In the genomic region with DNA sequence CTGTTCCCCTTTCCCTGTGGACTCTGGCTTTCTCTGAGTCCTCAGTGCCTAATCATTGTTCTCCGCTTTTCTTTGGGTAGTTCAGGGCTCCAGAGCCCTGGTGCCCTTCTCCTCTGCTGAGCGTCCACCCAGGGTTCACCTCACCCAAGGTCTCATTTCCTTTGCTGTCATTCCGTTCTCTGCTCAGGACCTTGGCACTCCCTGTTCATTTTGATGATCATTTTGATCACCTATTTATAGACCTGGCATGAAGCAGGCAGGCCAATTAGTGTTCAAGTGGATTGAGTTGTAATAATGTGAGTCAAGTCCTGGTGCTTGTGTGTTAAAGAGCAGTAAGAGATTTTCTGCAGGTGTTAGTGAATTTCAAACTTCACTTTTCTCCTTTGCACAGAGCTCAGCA, we compare ENCODE assay signal across 9 cellular contexts. TPM values are rescaled to one million over a fixed set of nuclear protein-coding genes. Genes with fewer than 3 reads are reported as not detected.
DNase-seq lines count a peak whose midpoint lies in the region; ATAC-seq and TF ChIP-seq lines count a peak whose summit lies in the region.
"Had no signal": no experiment of that assay in that cellular context is flagged by ENCODE, and none has a peak within 500 bp of the region (broad histone marks: within the 10 kb centered on the region; RNA-seq: fewer than 3 reads in every experiment).

No MANE protein-coding gene starts in this region.

- H3K4me1 Mint-ChIP-seq in HFFc6 (ENCODE audit: low read depth), result peaks cover 9% of the 10 kb centered on the region
- H3K4me1 Mint-ChIP-seq in activated B cell treated with CpG ODN at 0.5 μM for 24 hours, result peaks cover 75% of the 10 kb centered on the region

- H3K4me1 ChIP-seq in hepatocyte (ENCODE audit: insufficient read depth) (peaks cover 37% of the 10 kb centered on the region), stomach (peaks cover 21 to 78% (median 56%) of the 10 kb centered on the region in 4 donors)

- H3K27ac Mint-ChIP-seq in HFFc6 (peak overlapping the region; percentile 90), activated B cell treated with CpG ODN at 0.5 μM for 24 hours (peak overlapping the region; percentile 85)
- H3K27ac Mint-ChIP-seq: dendritic cell treated with granulocyte-macrophage colony-stimulating factor and Interleukin-4, amounts not matched to agents 40 ng/mL and 50 ng/mL, for 4 days; stimulated activated naive CD8-positive, alpha-beta T cell treated with anti-CD3 and anti-CD28 coated beads, Interleukin-15, Interleukin-2, amounts not matched to agents 100 ng/mL and 50 ng/mL, for 24 hours had no signal

- H3K4me3 Mint-ChIP-seq in HFFc6 (peak overlapping the region; percentile 92), activated B cell treated with CpG ODN at 0.5 μM for 24 hours (peak overlapping the region; percentile 83)
- H3K4me3 Mint-ChIP-seq: dendritic cell treated with granulocyte-macrophage colony-stimulating factor and Interleukin-4, amounts not matched to agents 40 ng/mL and 50 ng/mL, for 4 days; stimulated activated naive CD8-positive, alpha-beta T cell treated with anti-CD3 and anti-CD28 coated beads, Interleukin-15, Interleukin-2, amounts not matched to agents 100 ng/mL and 50 ng/mL, for 24 hours had no signal

- intact Hi-C loops in activated B cell treated with CpG ODN at 0.5 μM for 24 hours (cut with micrococcal nuclease), result no loop called here
- intact Hi-C loops in stomach (cut with DNase I; ENCODE audit: low total_unique reads), result loop anchor here (10.0 kb wide), 1 partner anchor 68 kb away; no protein-coding TSS in a partner anchor

- no peaks in the 10 kb centered on the region for H3K27me3 ChIP-seq in hepatocyte
- peaks cover 0 to 3% (median 0%) of the 10 kb centered on the region in 3 donors for H3K27me3 ChIP-seq in stomach

- H3K4me3 ChIP-seq in hepatocyte, result no peak overlapping the region
- H3K4me3 ChIP-seq in stomach, result peak overlapping the region in 2 of 4 donors; percentile 5 to 92

- no peaks in the 10 kb centered on the region for H3K9me2 ChIP-seq in hepatocyte (replicated peaks; ENCODE audit: insufficient read depth)

- TF ChIP-seq EP300 in stomach (IDR thresholded peaks at IDR 0.05), result no peak

- no peak for ATAC-seq in activated B cell treated with CpG ODN at 0.5 μM for 24 hours (ENCODE audit: low read depth)

- H3K36me3 ChIP-seq in hepatocyte (replicated peaks; ENCODE audit: insufficient read depth, low read depth), result no peaks in the 10 kb centered on the region
- H3K36me3 ChIP-seq in stomach, result no peaks in the 10 kb centered on the region

- TF ChIP-seq CTCF in HFFc6 (IDR thresholded peaks at IDR 0.05), result no peak
- TF ChIP-seq CTCF in activated B cell treated with CpG ODN at 0.5 μM for 24 hours (IDR thresholded peaks at IDR 0.05), result no peak
- no peak for TF ChIP-seq CTCF in hepatocyte (IDR thresholded peaks at IDR 0.05; ENCODE audit: poor library complexity)
- no peak for TF ChIP-seq CTCF in stomach (IDR thresholded peaks at IDR 0.05)

- peak overlapping the region; percentile 94 for H3K4me2 ChIP-seq in hepatocyte

- H3K9me3 ChIP-seq in hepatocyte (ENCODE audit: low read depth), result no peaks in the 10 kb centered on the region
- no peaks in the 10 kb centered on the region for H3K9me3 ChIP-seq in stomach

- CTCF ChIA-PET in activated B cell treated with CpG ODN at 0.5 μM for 24 hours (lab: Charles Lee), result interaction anchor here (1.2 to 1.6 kb wide), 2 partner anchors 38 to 62 kb away, joined by 3 to 6 read pairs; no protein-coding TSS in a partner anchor

- H3K36me3 Mint-ChIP-seq in HFFc6 (ENCODE audit: low read depth) (peaks cover 53% of the 10 kb centered on the region), activated B cell treated with CpG ODN at 0.5 μM for 24 hours (ENCODE audit: low read depth) (peaks cover 6% of the 10 kb centered on the region)

- no peak for DNase-seq in HFFc6
- DNase-seq in activated B cell treated with CpG ODN at 0.5 μM for 24 hours, result no peak
- no peak for DNase-seq in hepatocyte (ENCODE audit: low spot score)
- DNase-seq in stomach, result no peak
- DNase-seq in D341Med (ENCODE audit: low spot score), result no peak
- no peak for DNase-seq in glomerular visceral epithelial cell (ENCODE audit: extremely low spot score)
- no peak for DNase-seq in anterior cingulate cortex (lab: John Stamatoyannopoulos, UW)

- H3K27me3 Mint-ChIP-seq in HFFc6 (ENCODE audit: insufficient read depth) (peaks cover 8% of the 10 kb centered on the region), activated B cell treated with CpG ODN at 0.5 μM for 24 hours (no peaks in the 10 kb centered on the region)

- H3K9me3 Mint-ChIP-seq in HFFc6 (no peaks in the 10 kb centered on the region), activated B cell treated with CpG ODN at 0.5 μM for 24 hours (no peaks in the 10 kb centered on the region)
- H3K9me3 Mint-ChIP-seq: dendritic cell treated with granulocyte-macrophage colony-stimulating factor and Interleukin-4, amounts not matched to agents 40 ng/mL and 50 ng/mL, for 4 days; stimulated activated naive CD8-positive, alpha-beta T cell treated with anti-CD3 and anti-CD28 coated beads, Interleukin-15, Interleukin-2, amounts not matched to agents 100 ng/mL and 50 ng/mL, for 24 hours had no signal

- 86% methylated on average over 3 of the region's 3 CpGs for WGBS in hepatocyte (ENCODE audit: low lambda C conversion rate, missing lambda C conversion rate)
- whole genome bisulfite sequencing in stomach, 5 donors, result 71 to 82% (median 80%) methylated on average over 3 of the region's 3 CpGs

- H4K20me1 ChIP-seq in hepatocyte (ENCODE audit: insufficient read depth, poor library complexity, severe bottlenecking), result peaks cover 70% of the 10 kb centered on the region

- H2AFZ ChIP-seq in hepatocyte, result no peak overlapping the region

- H3K79me2 ChIP-seq in hepatocyte, result peaks cover 74% of the 10 kb centered on the region

- POLR2A ChIA-PET in activated B cell treated with CpG ODN at 0.5 μM for 24 hours (lab: Charles Lee), result no interaction called here

- H3K27ac ChIP-seq in hepatocyte (no peak overlapping the region), stomach (peak overlapping the region in 3 of 5 donors; percentile 93 to 99 (median 97))

- TF ChIP-seq POLR2A in stomach (IDR thresholded peaks at IDR 0.05), result no peak

RNA-seq across cellular contexts. Expression of a gene that starts 3.6 kb away (rescaled TPM):
- 100 to 1,000 TPM; 167 to 219 (median 190) TPM for total RNA-seq in HFFc6 (2021; fragmentation: NEBNext Ultra II Directional; extraction: Animal tissue kit (Norgen Biotek cat#: 25700))
- total RNA-seq in activated B cell treated with CpG ODN at 0.5 μM for 24 hours, result 191 and 223 TPM in 2 replicates
- total RNA-seq in hepatocyte, result 63.0 and 78.2 TPM in 2 replicates
- polyA plus RNA-seq in hepatocyte, result 18.5 and 25.6 TPM in 2 replicates
- 100 to 1,000 TPM in 4 of 5 donors, 10 to 100 TPM in 1; 67.1 to 558 (median 199) TPM for total RNA-seq in stomach
- 10 to 100 TPM in 2 of 3 donors, 1 to 10 TPM in 1; 9.9 to 20.8 (median 15.3) TPM for polyA plus RNA-seq in stomach
